1 cellular context compared by ENCODE assay signal in genomic region chr9:78297672-78297961, GRCh38.
TF ChIP-seq lines count a peak whose summit lies in the region.

No MANE protein-coding gene starts in this region.

TF ChIP-seq in IMR-90, 13 proteins besides CTCF, POLR2A, EP300 and RAD21 (continued from another document):
- TF ChIP-seq ELK1 (IDR thresholded peaks at IDR 0.05; ENCODE audit: borderline replicate concordance, low read depth, low read length) = no peak
- no peak for TF ChIP-seq SMC3 (IDR thresholded peaks at IDR 0.05; ENCODE audit: low read depth, low read length)
- TF ChIP-seq RFX5 (IDR thresholded peaks at IDR 0.05; ENCODE audit: low read depth, low read length) = no peak
